In genomic region chr18:56021136-56021813, GRCh38 we compare ENCODE assay signal across 25 cellular contexts.
DNase-seq lines count a peak whose midpoint lies in the region; ATAC-seq and TF ChIP-seq lines count a peak whose summit lies in the region.
"Had no signal": no experiment of that assay in that cellular context is flagged by ENCODE, and none has a peak within 500 bp of the region (broad histone marks: within the 10 kb centered on the region; RNA-seq: fewer than 3 reads in every experiment).

No MANE protein-coding gene starts in this region.

- H3K9me3 ChIP-seq in lower lobe of right lung (no peaks in the 10 kb centered on the region), PC-3 (ENCODE audit: low read length) (no peaks in the 10 kb centered on the region)
- H3K9me3 ChIP-seq: SJCRH30 had no signal

- CTCF ChIA-PET in PC-3 (lab: Charles Lee), result no interaction called here

- no peaks in the 10 kb centered on the region for H3K9me3 Mint-ChIP-seq in endothelial cell (ENCODE audit: unreplicated experiment)
- H3K9me3 Mint-ChIP-seq: CD8-positive, alpha-beta T cell had no signal

- H3K4me2 ChIP-seq in PC-3 (ENCODE audit: low read length), result no peak overlapping the region
- H3K4me2 ChIP-seq: PC-9 had no signal

- H3K27ac ChIP-seq in lower lobe of right lung (peak overlapping the region; percentile 31), PC-3 (ENCODE audit: low read length) (no peak overlapping the region)
- H3K27ac ChIP-seq: 22Rv1, C4-2B, PC-9, SJCRH30 had no signal

- H4K20me1 ChIP-seq in PC-3 (ENCODE audit: low read length), result no peaks in the 10 kb centered on the region

- H3K4me3 ChIP-seq in lower lobe of right lung (no peak overlapping the region), PC-3 (ENCODE audit: low read length) (no peak overlapping the region)
- H3K4me3 ChIP-seq: PC-9, SJCRH30 had no signal

- no peak overlapping the region for H3K9ac ChIP-seq in PC-3 (ENCODE audit: low read length)

- DNase-seq in EH (ENCODE audit: low read depth), result peak; percentile 19
- DNase-seq in HS-27A (ENCODE audit: low read depth), result peak; percentile 24
- no peak for DNase-seq in endothelial cell (ENCODE audit: low spot score)
- no peak for DNase-seq in lower lobe of right lung
- DNase-seq in PC-3, result no peak
- no peak for DNase-seq in NCI-H524 treated with DMSO at 0.1 percent for 48 hours (lab: John Stamatoyannopoulos, UW)
- no peak for DNase-seq in UCSD-AML1 (lab: John Stamatoyannopoulos, UW; ENCODE audit: unreplicated experiment)
- DNase-seq: CD8-positive, alpha-beta T cell; DMS 273 treated with DMSO at 0.1 percent for 48 hours; DMS79 treated with DMSO at 0.1 percent for 48 hours; KBM-7; NCI-H1105 treated with DMSO at 0.1 percent for 48 hours; NCI-H146; NCI-H1930; NCI-H446; NCI-H526; NK-92 treated with Interleukin-12 subunit alpha and Interleukin-12 subunit beta, amount 100 ng/mL, for 24 hours; PC-9; SJCRH30 had no signal

- H3K27me3 ChIP-seq in lower lobe of right lung (ENCODE audit: low read depth) (no peaks in the 10 kb centered on the region), PC-3 (ENCODE audit: low read length) (no peaks in the 10 kb centered on the region)
- H3K27me3 ChIP-seq: SJCRH30 had no signal

- H3K27ac Mint-ChIP-seq in endothelial cell (ENCODE audit: unreplicated experiment), result peak overlapping the region; percentile 98
- H3K27ac Mint-ChIP-seq: B cell; CD8-positive, alpha-beta T cell had no signal

- H3K4me1 Mint-ChIP-seq in endothelial cell (ENCODE audit: unreplicated experiment), result peaks cover 31% of the 10 kb centered on the region

- no peaks in the 10 kb centered on the region for H3K4me1 ChIP-seq in lower lobe of right lung
- peaks cover 3% of the 10 kb centered on the region; the same call in 1 of the 2 replicates for H3K4me1 ChIP-seq in PC-3 (ENCODE audit: insufficient read depth, low read length)
- H3K4me1 ChIP-seq: SJCRH30 had no signal

- no peak for TF ChIP-seq CTCF in endothelial cell (IDR thresholded peaks at IDR 0.05; ENCODE audit: unreplicated experiment)
- no peak for TF ChIP-seq CTCF in lower lobe of right lung (IDR thresholded peaks at IDR 0.05)
- TF ChIP-seq CTCF in PC-3 (conservative IDR thresholded peaks at IDR 0.05; ENCODE audit: low read depth, low read length), result no peak

- no peak overlapping the region for H3K4me3 Mint-ChIP-seq in endothelial cell (ENCODE audit: unreplicated experiment)
- H3K4me3 Mint-ChIP-seq: B cell; CD8-positive, alpha-beta T cell had no signal

- H3K36me3 ChIP-seq in lower lobe of right lung (no peaks in the 10 kb centered on the region), PC-3 (ENCODE audit: low read depth, low read length) (no peaks in the 10 kb centered on the region)
- H3K36me3 ChIP-seq: SJCRH30 had no signal

- no peak overlapping the region for H2AFZ ChIP-seq in PC-3 (ENCODE audit: low read length)
- H2AFZ ChIP-seq: PC-9 had no signal

- BruUV-seq in PC-3 (replicated peaks; lab: Mats Ljungman, UMichigan), result no TSS peak

- H3K9me2 ChIP-seq in PC-3 (replicated peaks; ENCODE audit: low read length), result no peaks in the 10 kb centered on the region

- H3F3A ChIP-seq in PC-3 (ENCODE audit: low read length, unreplicated experiment), result no peaks in the 10 kb centered on the region

- H3K27me3 Mint-ChIP-seq in endothelial cell (ENCODE audit: unreplicated experiment), result no peaks in the 10 kb centered on the region
- H3K27me3 Mint-ChIP-seq: B cell had no signal

- no peak for ATAC-seq in lower lobe of right lung
- no peak for ATAC-seq in GM21515 (IDR thresholded peaks at IDR 0.05; ENCODE audit: unreplicated experiment)
- ATAC-seq in PC-3, result no peak; the same call in 1 of the 2 replicates
- ATAC-seq: CD8-positive, alpha-beta T cell; Right ventricle myocardium inferior; SK-N-SH treated with all-trans-retinoic acid at 6 μM for 48 hours had no signal

- no peaks in the 10 kb centered on the region for H3K79me2 ChIP-seq in PC-3 (ENCODE audit: low read length)

- no peaks in the 10 kb centered on the region for H3K36me3 Mint-ChIP-seq in endothelial cell (ENCODE audit: low read depth, unreplicated experiment)
- H3K36me3 Mint-ChIP-seq: CD8-positive, alpha-beta T cell had no signal

- intact Hi-C loops in lower lobe of right lung (cut with DNase I), result no loop called here
- intact Hi-C loops in PC-3 (cut with micrococcal nuclease), result no loop called here

- POLR2A ChIA-PET in PC-3 (lab: Charles Lee; ENCODE audit: unreplicated experiment), result no interaction called here

Comparison
In these comparisons a context has a peak if more than half of its experiments do, and no peak if none do; other contexts are left out.
1. DNase-seq: peak in EH (single experiment) and HS-27A (single experiment); none in endothelial cell (single experiment), lower lobe of right lung (single experiment), PC-3 (single experiment), NCI-H524 treated with DMSO at 0.1 percent for 48 hours (single experiment) and UCSD-AML1 (single experiment).